Comparison of ENCODE assay signal across 9 cellular contexts in genomic region chr1:88655685-88656299, GRCh38. TPM values are rescaled to one million over a fixed set of nuclear protein-coding genes. Genes with fewer than 3 reads are reported as not detected.
DNase-seq lines count a peak whose midpoint lies in the region; ATAC-seq, FAIRE-seq and TF ChIP-seq lines count a peak whose summit lies in the region.
"Had no signal": no experiment of that assay in that cellular context is flagged by ENCODE, and none has a peak within 500 bp of the region (broad histone marks: within the 10 kb centered on the region; RNA-seq: fewer than 3 reads in every experiment).

No MANE protein-coding gene starts in this region.

- no peaks in the 10 kb centered on the region for H3K9me3 Mint-ChIP-seq in T-helper 2 cell treated with Interferon-gamma antibody and Interleukin-4, amounts not matched to agents 5 μg/mL and 100 μg/mL, for 36 hours
- H3K9me3 Mint-ChIP-seq: central memory CD8-positive, alpha-beta T cell had no signal

- peak; percentile 86 for FAIRE-seq in GM19239 (lab: Jason Lieb, UNC)

- H3K4me1 ChIP-seq in RWPE2 (ENCODE audit: insufficient read depth, poor library complexity, severe bottlenecking) (no peaks in the 10 kb centered on the region), gastroesophageal sphincter (peaks cover 0 to 7% (median 0%) of the 10 kb centered on the region in 3 donors), thoracic aorta (ENCODE audit: control insufficient read depth in 1 of 2, low read depth in 2 of 2) (no peaks in the 10 kb centered on the region)

- in situ Hi-C loops in ACHN (cut with HindIII; ENCODE audit: low pct_ligation_motif_present, low pct_unique_long_range_greater_than_20kb, low sequenced_read_pairs): no loop called here

- H3K4me3 Mint-ChIP-seq in T-helper 2 cell treated with Interferon-gamma antibody and Interleukin-4, amounts not matched to agents 5 μg/mL and 100 μg/mL, for 36 hours: no peak overlapping the region
- H3K4me3 Mint-ChIP-seq: central memory CD8-positive, alpha-beta T cell had no signal

- peaks cover 2% of the 10 kb centered on the region for H3K27me3 Mint-ChIP-seq in T-helper 2 cell treated with Interferon-gamma antibody and Interleukin-4, amounts not matched to agents 5 μg/mL and 100 μg/mL, for 36 hours (ENCODE audit: low read depth)

- TF ChIP-seq EP300 in gastroesophageal sphincter (IDR thresholded peaks at IDR 0.05): no peak

- no peak overlapping the region for H3K27ac Mint-ChIP-seq in T-helper 2 cell treated with Interferon-gamma antibody and Interleukin-4, amounts not matched to agents 5 μg/mL and 100 μg/mL, for 36 hours

- peaks cover 13% of the 10 kb centered on the region for H3K4me1 Mint-ChIP-seq in T-helper 2 cell treated with Interferon-gamma antibody and Interleukin-4, amounts not matched to agents 5 μg/mL and 100 μg/mL, for 36 hours (ENCODE audit: low read depth)
- H3K4me1 Mint-ChIP-seq: central memory CD8-positive, alpha-beta T cell had no signal

- H3K27me3 ChIP-seq in RWPE2 (ENCODE audit: insufficient read depth, poor library complexity, severe bottlenecking): no peaks in the 10 kb centered on the region
- H3K27me3 ChIP-seq in gastroesophageal sphincter: no peaks in the 10 kb centered on the region
- H3K27me3 ChIP-seq in thoracic aorta (replicated peaks; ENCODE audit: insufficient read depth): no peaks in the 10 kb centered on the region

- WGBS in gastroesophageal sphincter (ENCODE audit: low coverage in 1 of 2), 2 donors: 9 to 10% methylated on average over 3 of the region's 3 CpGs

- ATAC-seq in RWPE2 (ENCODE audit: low read depth): no peak
- ATAC-seq in gastroesophageal sphincter: no peak
- no peak for ATAC-seq in thoracic aorta (ENCODE audit: insufficient number of reproducible peaks, low FRiP score, low read depth)

- H3K9me3 ChIP-seq in RWPE2 (ENCODE audit: severe bottlenecking) (no peaks in the 10 kb centered on the region), gastroesophageal sphincter (no peaks in the 10 kb centered on the region), thoracic aorta (no peaks in the 10 kb centered on the region)

- DNase-seq in ACHN (peak; percentile 38), GM19239 (ENCODE audit: insufficient read length, low spot score) (no peak), RWPE2 (ENCODE audit: low spot score) (no peak), thoracic aorta (ENCODE audit: low spot score) (no peak)
- DNase-seq in stimulated activated naive CD4-positive, alpha-beta T cell treated with Interleukin-2 at 50 U/mL for 16 hours (lab: John Stamatoyannopoulos, UW): no peak
- no peak for DNase-seq in activated CD4-positive, CD25-positive, alpha-beta regulatory T cell treated with anti-CD3 and anti-CD28 coated beads, Interleukin-2, amount 50 U/mL, for 72 hours
- DNase-seq in T-helper 2 cell treated with Interferon-gamma antibody and Interleukin-4, amounts not matched to agents 5 μg/mL and 100 μg/mL, for 36 hours (ENCODE audit: low spot score): no peak

- TF ChIP-seq POLR2A in gastroesophageal sphincter (IDR thresholded peaks at IDR 0.05): no peak

- H3K27ac ChIP-seq in RWPE2 (ENCODE audit: poor library complexity, severe bottlenecking) (no peak overlapping the region), gastroesophageal sphincter (no peak overlapping the region), thoracic aorta (no peak overlapping the region)

- H3K36me3 ChIP-seq in RWPE2 (ENCODE audit: low read depth) (no peaks in the 10 kb centered on the region), gastroesophageal sphincter (no peaks in the 10 kb centered on the region), thoracic aorta (no peaks in the 10 kb centered on the region)

- TF ChIP-seq CTCF in RWPE2 (IDR thresholded peaks at IDR 0.05; ENCODE audit: poor library complexity, severe bottlenecking) (peak; percentile 77), gastroesophageal sphincter (IDR thresholded peaks at IDR 0.05) (peak; percentile 42 to 66 (median 62)), thoracic aorta (IDR thresholded peaks at IDR 0.05) (peak; percentile 62)

- no peaks in the 10 kb centered on the region for H3K36me3 Mint-ChIP-seq in T-helper 2 cell treated with Interferon-gamma antibody and Interleukin-4, amounts not matched to agents 5 μg/mL and 100 μg/mL, for 36 hours (ENCODE audit: low read depth)

- H3K4me3 ChIP-seq in RWPE2 (ENCODE audit: severe bottlenecking): no peak overlapping the region
- no peak overlapping the region for H3K4me3 ChIP-seq in gastroesophageal sphincter
- H3K4me3 ChIP-seq in thoracic aorta: no peak overlapping the region

RNA-seq across cellular contexts. Expression of gene PKN2, which starts 28.3 kb away (rescaled TPM):
- 10 to 100 TPM; 30.9 to 47.8 (median 38.4) TPM for total RNA-seq in gastroesophageal sphincter
- total RNA-seq in thoracic aorta: 10 to 100 TPM; 29.7 to 66.9 TPM
